ENCODE assay signal across 17 cellular contexts in genomic region chr5:8470489-8470888, GRCh38.
DNase-seq lines count a peak whose midpoint lies in the region; ATAC-seq and TF ChIP-seq lines count a peak whose summit lies in the region.
"Had no signal": no experiment of that assay in that cellular context is flagged by ENCODE, and none has a peak within 500 bp of the region (broad histone marks: within the 10 kb centered on the region; RNA-seq: fewer than 3 reads in every experiment).

No MANE protein-coding gene starts in this region.

- no peak overlapping the region for H2BK5ac ChIP-seq in mesendoderm (ENCODE audit: low read length)

- H2BK120ac ChIP-seq in mesendoderm (ENCODE audit: low read depth, low read length): no peak overlapping the region

- no peaks in the 10 kb centered on the region for H3K27me3 ChIP-seq in mesendoderm (ENCODE audit: insufficient read depth, low read length, poor library complexity)
- H3K27me3 ChIP-seq: BLaER1 treated with 17β-estradiol and CSF1 and Interleukin-3, amounts not matched to agents 10 nM and 100 nM had no signal

- TF ChIP-seq CTCF in OCI-LY7 (conservative IDR thresholded peaks at IDR 0.05; ENCODE audit: low read length): no peak

- intact Hi-C loops in OCI-LY7 (cut with micrococcal nuclease; ENCODE audit: unreplicated experiment) (no loop called here), left colon (cut with DNase I, micrococcal nuclease) (no loop called here)

- no peak overlapping the region for H2BK15ac ChIP-seq in mesendoderm (replicated peaks; ENCODE audit: low read depth)

- no peak overlapping the region for H3K9ac ChIP-seq in mesendoderm (ENCODE audit: low read length)
- H3K9ac ChIP-seq: BLaER1 treated with 17β-estradiol and CSF1 and Interleukin-3, amounts not matched to agents 10 nM and 100 nM had no signal

- H3K4me3 ChIP-seq in OCI-LY7 (ENCODE audit: low read depth, low read length, poor library complexity, severe bottlenecking) (no peak overlapping the region), mesendoderm (ENCODE audit: low read length) (peak overlapping the region; percentile 4)
- H3K4me3 ChIP-seq: A549, GM23338 had no signal

- H3K4me2 ChIP-seq in OCI-LY7 (ENCODE audit: low read length) (no peak overlapping the region), mesendoderm (ENCODE audit: low read length) (no peak overlapping the region)
- H3K4me2 ChIP-seq: A549; BLaER1 treated with 17β-estradiol and CSF1 and Interleukin-3, amounts not matched to agents 10 nM and 100 nM; GM23338 had no signal

- no peak overlapping the region for H4K5ac ChIP-seq in mesendoderm (ENCODE audit: low read length)

- no peak overlapping the region for H3K56ac ChIP-seq in mesendoderm (ENCODE audit: low read length)

- H2AK5ac ChIP-seq in mesendoderm (ENCODE audit: low read length): no peak overlapping the region

- ATAC-seq in left colon: no peak
- ATAC-seq: A549; CD8-positive, alpha-beta T cell; GM23338 had no signal

- no peak overlapping the region for H4K8ac ChIP-seq in mesendoderm (ENCODE audit: low read depth, low read length)

- no peak overlapping the region for H3K4ac ChIP-seq in mesendoderm (ENCODE audit: low read depth, low read length)

- no peaks in the 10 kb centered on the region for H3K79me1 ChIP-seq in mesendoderm (ENCODE audit: low read length)

- DNase-seq in DMS 273 (lab: John Stamatoyannopoulos, UW; ENCODE audit: unreplicated experiment): peak; percentile 15
- DNase-seq in DMS 273 treated with DMSO at 0.1 percent for 48 hours (lab: John Stamatoyannopoulos, UW): no peak
- peak; percentile 2 for DNase-seq in COR-L47 (lab: John Stamatoyannopoulos, UW)
- peak; percentile 1 for DNase-seq in OCI-LY7 (ENCODE audit: low spot score)
- no peak for DNase-seq in mesendoderm
- DNase-seq in left colon: no peak
- no peak for DNase-seq in activated T-cell treated with anti-CD3 and anti-CD28 coated beads, Interleukin-2, amount 50 U/mL, for 48 hours
- DNase-seq: CD8-positive, alpha-beta T cell; GDM1; HCEC 1CT; IMR-90; KBM-7 had no signal

- H2AFZ ChIP-seq in OCI-LY7 (ENCODE audit: low read length): no peak overlapping the region
- H2AFZ ChIP-seq: GM23338 had no signal

- H3K27ac ChIP-seq in OCI-LY7 (ENCODE audit: low read depth, low read length, poor library complexity, severe bottlenecking) (no peak overlapping the region), mesendoderm (ENCODE audit: low read depth, low read length) (no peak overlapping the region)
- H3K27ac ChIP-seq: 22Rv1; A549; BLaER1 treated with 17β-estradiol and CSF1 and Interleukin-3, amounts not matched to agents 10 nM and 100 nM; HL-60 had no signal

- no peaks in the 10 kb centered on the region for H4K20me1 ChIP-seq in OCI-LY7 (ENCODE audit: insufficient read depth, low read length)
- H4K20me1 ChIP-seq: BLaER1 treated with 17β-estradiol and CSF1 and Interleukin-3, amounts not matched to agents 10 nM and 100 nM had no signal

- no peak overlapping the region for H3K18ac ChIP-seq in mesendoderm (ENCODE audit: low read length)

- POLR2A ChIA-PET in OCI-LY7 (lab: Charles Lee): no interaction called here

- H3K4me1 ChIP-seq in OCI-LY7 (ENCODE audit: insufficient read depth, low read length, poor library complexity, severe bottlenecking) (no peaks in the 10 kb centered on the region), mesendoderm (ENCODE audit: control insufficient read depth, low read depth, low read length) (no peaks in the 10 kb centered on the region)
- H3K4me1 ChIP-seq: A549 had no signal

- BruUV-seq in OCI-LY7 (replicated peaks; lab: Mats Ljungman, UMichigan): no TSS peak

- no CpG with 5 or more reads among the region's 4 CpGs for WGBS in mesendoderm (ENCODE audit: extremely low coverage, insufficient coverage, low lambda C conversion rate)

- no peaks in the 10 kb centered on the region for H3K9me3 ChIP-seq in OCI-LY7 (ENCODE audit: low read length)

- H3K36me3 ChIP-seq in OCI-LY7 (ENCODE audit: insufficient read depth, low read length) (no peaks in the 10 kb centered on the region), mesendoderm (ENCODE audit: control insufficient read depth, insufficient read depth, low read length) (no peaks in the 10 kb centered on the region)

- no peaks in the 10 kb centered on the region for H3K9me2 ChIP-seq in OCI-LY7 (ENCODE audit: insufficient read depth, low read length)

- H3K79me2 ChIP-seq in OCI-LY7 (ENCODE audit: insufficient read depth, low read depth, low read length) (no peaks in the 10 kb centered on the region), mesendoderm (ENCODE audit: control insufficient read depth, insufficient read depth, low read length) (no peaks in the 10 kb centered on the region)

- H3K23ac ChIP-seq in mesendoderm (ENCODE audit: low read length): no peak overlapping the region

- CTCF ChIA-PET in OCI-LY7 (lab: Charles Lee; ENCODE audit: unreplicated experiment): no interaction called here

Comparison
In these comparisons a context has a peak if more than half of its experiments do, and no peak if none do; other contexts are left out.
1. DNase-seq: peak in DMS 273 (single experiment), COR-L47 (single experiment) and OCI-LY7 (single experiment); none in DMS 273 treated with DMSO at 0.1 percent for 48 hours (single experiment), mesendoderm (single experiment), left colon (0 of 2) and activated T-cell treated with anti-CD3 and anti-CD28 coated beads, Interleukin-2, amount 50 U/mL, for 48 hours (0 of 2).